ENCODE assay signal across 8 cellular contexts in genomic region chr16:71961066-71962039, GRCh38. TPM values are rescaled to one million over a fixed set of nuclear protein-coding genes. Genes with fewer than 3 reads are reported as not detected.
A peak's percentile ranks its signal among the peaks of the same experiment; 100 is the strongest.
DNase-seq lines count a peak whose midpoint lies in the region; ATAC-seq and TF ChIP-seq lines count a peak whose summit lies in the region.

No MANE protein-coding gene starts in this region.

- H3F3A ChIP-seq in OCI-LY1 (ENCODE audit: insufficient read depth, low read length) = no peaks in the 10 kb centered on the region

- no peaks in the 10 kb centered on the region for H3K36me3 ChIP-seq in OCI-LY1 (ENCODE audit: insufficient read depth, low read length)
- no peaks in the 10 kb centered on the region for H3K36me3 ChIP-seq in naive thymus-derived CD4-positive, alpha-beta T cell (ENCODE audit: control insufficient read depth in 2 of 3, insufficient read depth in 3 of 3, low read length in 3 of 3)

- peak; percentile 69 for DNase-seq in CD14-positive monocyte (ENCODE audit: low spot score)
- peak; percentile 65 for DNase-seq in HuH-7.5 (ENCODE audit: low spot score)
- DNase-seq in activated CD8-positive, alpha-beta memory T cell treated with anti-CD3 and anti-CD28 coated beads, Interleukin-2, amount 50 U/mL, for 48 hours = peak; percentile 90
- peak; percentile 52 to 81 (median 74) for DNase-seq in naive thymus-derived CD4-positive, alpha-beta T cell
- DNase-seq in stimulated activated CD8-positive, alpha-beta memory T cell treated with anti-CD3 and anti-CD28 coated beads, Interleukin-7, amount 100 ng/mL, for 48 hours (ENCODE audit: extremely low read depth in 1 of 2, low read depth in 1 of 2) = peak; percentile 50 to 67

- no peaks in the 10 kb centered on the region; the same call in 1 of the 2 replicates for H3K27me3 ChIP-seq in OCI-LY1 (ENCODE audit: insufficient read depth, low read length)
- H3K27me3 ChIP-seq in naive thymus-derived CD4-positive, alpha-beta T cell (ENCODE audit: control insufficient read depth in 2 of 2, insufficient read depth in 2 of 2, low read length in 2 of 2) = no peaks in the 10 kb centered on the region

- no peaks in the 10 kb centered on the region for H3K9me3 ChIP-seq in OCI-LY1 (ENCODE audit: low read length)
- no peaks in the 10 kb centered on the region for H3K9me3 ChIP-seq in naive thymus-derived CD4-positive, alpha-beta T cell (ENCODE audit: control insufficient read depth in 2 of 3, low read length in 3 of 3)

- no peak overlapping the region for H3K9ac ChIP-seq in OCI-LY1 (ENCODE audit: low read length)

- H2AFZ ChIP-seq in OCI-LY1 (ENCODE audit: low read length) = no peak overlapping the region

- H3K27ac ChIP-seq in OCI-LY1 (ENCODE audit: low read depth, low read length, poor library complexity, severe bottlenecking) = no peak overlapping the region
- H3K27ac ChIP-seq in naive thymus-derived CD4-positive, alpha-beta T cell (ENCODE audit: low read depth, low read length) = no peak overlapping the region

- no peak overlapping the region for H3K27ac Mint-ChIP-seq in CD14-positive monocyte
- H3K27ac Mint-ChIP-seq in naive thymus-derived CD4-positive, alpha-beta T cell = no peak overlapping the region

- POLR2A ChIA-PET in naive thymus-derived CD4-positive, alpha-beta T cell (lab: Charles Lee) = interaction anchor here (1.4 to 1.8 kb wide), 3 partner anchors 10 to 153 kb away, joined by 3 to 5 read pairs (median 4); partner anchors contain the start of gene AP1G1

- CTCF ChIA-PET in naive thymus-derived CD4-positive, alpha-beta T cell (lab: Charles Lee) = interaction anchor here (0.6 to 1.4 kb wide), 10 partner anchors 17 to 396 kb away, joined by 3 to 7 read pairs (median 3); partner anchors contain the start of genes AP1G1 and IST1

- H3K9me2 ChIP-seq in OCI-LY1 (ENCODE audit: low read depth, low read length) = no peaks in the 10 kb centered on the region

- no peak overlapping the region for H3K4me3 Mint-ChIP-seq in CD14-positive monocyte
- no peak overlapping the region for H3K4me3 Mint-ChIP-seq in naive thymus-derived CD4-positive, alpha-beta T cell

- H4K20me1 ChIP-seq in OCI-LY1 (ENCODE audit: insufficient read depth, low read length) = no peaks in the 10 kb centered on the region

- intact Hi-C loops in CD14-positive monocyte (cut with micrococcal nuclease) = no loop called here
- intact Hi-C loops in naive thymus-derived CD4-positive, alpha-beta T cell (cut with micrococcal nuclease) = loop anchor here (1.0 to 5.0 kb wide), 17 partner anchors 44 to 396 kb away; partner anchors contain the start of genes AP1G1 (in 1 of the 2), ATXN1L (in 1 of the 2), DHX38 (in 1 of the 2) and IST1 (in 1 of the 2)

- H3K4me3 ChIP-seq in OCI-LY1 (ENCODE audit: low read depth, low read length, poor library complexity, severe bottlenecking) = no peak overlapping the region
- H3K4me3 ChIP-seq in naive thymus-derived CD4-positive, alpha-beta T cell (ENCODE audit: low read length) = no peak overlapping the region

- peaks cover 0 to 1% (median 0%) of the 10 kb centered on the region in 7 donors for H3K9me3 Mint-ChIP-seq in CD14-positive monocyte
- H3K9me3 Mint-ChIP-seq in naive thymus-derived CD4-positive, alpha-beta T cell = no peaks in the 10 kb centered on the region

- no peaks in the 10 kb centered on the region for H3K36me3 Mint-ChIP-seq in CD14-positive monocyte
- no peaks in the 10 kb centered on the region for H3K36me3 Mint-ChIP-seq in naive thymus-derived CD4-positive, alpha-beta T cell

- peaks cover 0 to 3% (median 2%) of the 10 kb centered on the region in 3 donors for H3K27me3 Mint-ChIP-seq in CD14-positive monocyte (ENCODE audit: low read depth in 3 of 3)
- peaks cover 0 to 8% (median 0%) of the 10 kb centered on the region in 5 donors for H3K27me3 Mint-ChIP-seq in naive thymus-derived CD4-positive, alpha-beta T cell

- H3K79me2 ChIP-seq in OCI-LY1 (ENCODE audit: insufficient read depth, low read length) = no peaks in the 10 kb centered on the region

- TF ChIP-seq CTCF in CD14-positive monocyte (IDR thresholded peaks at IDR 0.05) (peak; percentile 87), OCI-LY1 (IDR thresholded peaks at IDR 0.05; ENCODE audit: low read length) (peak; percentile 90)

- H3K4me1 Mint-ChIP-seq in CD14-positive monocyte = peaks cover 9% of the 10 kb centered on the region
- peaks cover 3 to 24% (median 17%) of the 10 kb centered on the region in 7 donors for H3K4me1 Mint-ChIP-seq in naive thymus-derived CD4-positive, alpha-beta T cell

- ATAC-seq in GM19395 (IDR thresholded peaks at IDR 0.05; ENCODE audit: unreplicated experiment) = peak; percentile 79
- peak; percentile 81 for ATAC-seq in esophagus mucosa
- ATAC-seq in naive thymus-derived CD4-positive, alpha-beta T cell = peak; percentile 98

- peaks cover 16% of the 10 kb centered on the region for H3K4me1 ChIP-seq in OCI-LY1 (ENCODE audit: insufficient read depth, low read length, severe bottlenecking)
- H3K4me1 ChIP-seq in naive thymus-derived CD4-positive, alpha-beta T cell (ENCODE audit: control insufficient read depth in 2 of 2, insufficient read depth in 2 of 2, low read length in 2 of 2) = no peaks in the 10 kb centered on the region

- peak overlapping the region; percentile 43; the same call in 1 of the 2 replicates for H3K4me2 ChIP-seq in OCI-LY1 (ENCODE audit: low read length)

RNA-seq across cellular contexts. Expression of gene PKD1L3, which starts 38.8 kb away (rescaled TPM):
- not detected for polyA plus RNA-seq in CD14-positive monocyte
- total RNA-seq in esophagus mucosa = not detected
- under 1 TPM in 2 of 5 experiments, not detected in 3; 0.05 to 0.15 TPM for total RNA-seq in naive thymus-derived CD4-positive, alpha-beta T cell
- not detected for polyA plus RNA-seq in naive thymus-derived CD4-positive, alpha-beta T cell

RNA-seq across cellular contexts. Expression of gene DHODH, which starts 47.2 kb away (rescaled TPM):
- polyA plus RNA-seq in CD14-positive monocyte = 1 to 10 TPM; 2.2 to 3.8 TPM
- 6.2 TPM for total RNA-seq in esophagus mucosa
- total RNA-seq in naive thymus-derived CD4-positive, alpha-beta T cell = 10 to 100 TPM in 3 of 5 experiments, 1 to 10 TPM in 2; 4.9 to 15.6 (median 14.0) TPM
- polyA plus RNA-seq in naive thymus-derived CD4-positive, alpha-beta T cell = 10 to 100 TPM in 1 of 2 donors, 1 to 10 TPM in 1; 9.6 to 13.5 TPM

Comparison
In these comparisons a context has a peak if more than half of its experiments do, and no peak if none do; other contexts are left out.
1. intact Hi-C loops: an anchor here in naive thymus-derived CD4-positive, alpha-beta T cell (1.0 to 5.0 kb wide); none called in CD14-positive monocyte.